Comparison of ENCODE assay signal across 9 cellular contexts in genomic region chr4:113584407-113585150, GRCh38.
DNase-seq lines count a peak whose midpoint lies in the region; ATAC-seq and TF ChIP-seq lines count a peak whose summit lies in the region.
"Had no signal": no experiment of that assay in that cellular context is flagged by ENCODE, and none has a peak within 500 bp of the region (broad histone marks: within the 10 kb centered on the region; RNA-seq: fewer than 3 reads in every experiment).

No MANE protein-coding gene starts in this region.

- H3K4me1 ChIP-seq in SK-N-SH (ENCODE audit: control insufficient read depth in 1 of 2, insufficient read depth in 2 of 2, low read depth in 1 of 2, low read length in 1 of 2) (peaks cover 0 to 14% of the 10 kb centered on the region in 2 experiments; a peak in 3 of 4 replicates), cardiac muscle cell (ENCODE audit: low read depth) (peaks cover 42% of the 10 kb centered on the region)

- CTCF ChIA-PET in SK-N-SH (lab: Yijun Ruan, JAX) = interaction anchor here (1.3 kb wide), 1 partner anchor 37 kb away, joined by 6 read pairs; no protein-coding TSS in a partner anchor
- CTCF ChIA-PET in activated CD8-positive, alpha-beta memory T cell treated with anti-CD3 and anti-CD28 coated beads, Interleukin-2, amount 10 ng/mL, durations not matched to agents 7 days and 5 days (lab: Charles Lee) = interaction anchor here (1.3 kb wide), 1 partner anchor 18 kb away, joined by 4 read pairs; no protein-coding TSS in a partner anchor

- H3K27ac Mint-ChIP-seq in activated CD8-positive, alpha-beta memory T cell treated with anti-CD3 and anti-CD28 coated beads, Interleukin-2, amount 10 ng/mL, durations not matched to agents 7 days and 5 days = no peak overlapping the region
- H3K27ac Mint-ChIP-seq: activated naive CD4-positive, alpha-beta T cell treated with anti-CD3 and anti-CD28 coated beads for 36 hours had no signal

- no peaks in the 10 kb centered on the region for H3K9me2 ChIP-seq in SK-N-SH

- H4K20me1 ChIP-seq in SK-N-SH (ENCODE audit: insufficient read depth) = peaks cover 3% of the 10 kb centered on the region; the same call in 1 of the 2 replicates

- H3K27me3 ChIP-seq in H7 (ENCODE audit: control insufficient read depth, insufficient read depth, low read length) (no peaks in the 10 kb centered on the region), SK-N-SH (ENCODE audit: insufficient read depth) (no peaks in the 10 kb centered on the region), cardiac muscle cell (no peaks in the 10 kb centered on the region)

- H3K27ac ChIP-seq in SK-N-SH (ENCODE audit: low read depth in 2 of 2, low read length in 1 of 2) (peak overlapping the region; percentile 67 to 86), cardiac muscle cell (peak overlapping the region; percentile 97)

- H3K9me3 ChIP-seq in SK-N-SH (no peaks in the 10 kb centered on the region), cardiac muscle cell (ENCODE audit: low read depth) (no peaks in the 10 kb centered on the region)

- H3K4me1 Mint-ChIP-seq in activated CD8-positive, alpha-beta memory T cell treated with anti-CD3 and anti-CD28 coated beads, Interleukin-2, amount 10 ng/mL, durations not matched to agents 7 days and 5 days = peaks cover 13% of the 10 kb centered on the region

- H3K4me3 ChIP-seq in H7 (ENCODE audit: insufficient read depth, low read depth, low read length) (no peak overlapping the region), SK-N-SH (ENCODE audit: low read depth in 2 of 2, low read length in 1 of 2) (no peak overlapping the region), cardiac muscle cell (no peak overlapping the region), skeletal muscle cell (ENCODE audit: low read depth, low read length) (no peak overlapping the region)

- TF ChIP-seq EP300 in SK-N-SH (IDR thresholded peaks at IDR 0.05; ENCODE audit: borderline replicate concordance in 1 of 2, low read depth in 1 of 2, low read length in 1 of 2) = peak in 1 of 2 experiments; percentile 40; a peak in 1 of 4 replicates

- H3F3A ChIP-seq in SK-N-SH (replicated peaks; ENCODE audit: insufficient read depth) = peaks cover 9% of the 10 kb centered on the region

- 35% methylated on average over 4 of the region's 4 CpGs for WGBS in SK-N-SH (ENCODE audit: low lambda C conversion rate)

- no peaks in the 10 kb centered on the region for H3K36me3 ChIP-seq in H7 (replicated peaks; ENCODE audit: control insufficient read depth, insufficient read depth, low read length)
- peaks cover 0 to 4% of the 10 kb centered on the region in 2 experiments for H3K36me3 ChIP-seq in SK-N-SH (replicated peaks in 1 of 2; ENCODE audit: control insufficient read depth in 1 of 2, insufficient read depth in 2 of 2, low read length in 1 of 2)
- H3K36me3 ChIP-seq in cardiac muscle cell = no peaks in the 10 kb centered on the region

- no peaks in the 10 kb centered on the region for H3K9me3 Mint-ChIP-seq in activated CD8-positive, alpha-beta memory T cell treated with anti-CD3 and anti-CD28 coated beads, Interleukin-2, amount 10 ng/mL, durations not matched to agents 7 days and 5 days (ENCODE audit: low read depth)
- H3K9me3 Mint-ChIP-seq: activated naive CD4-positive, alpha-beta T cell treated with anti-CD3 and anti-CD28 coated beads for 36 hours had no signal

- no peak overlapping the region for H2AFZ ChIP-seq in SK-N-SH (ENCODE audit: low read depth)

- no peaks in the 10 kb centered on the region for H3K27me3 Mint-ChIP-seq in activated CD8-positive, alpha-beta memory T cell treated with anti-CD3 and anti-CD28 coated beads, Interleukin-2, amount 10 ng/mL, durations not matched to agents 7 days and 5 days

- peak overlapping the region; percentile 53; the same call in 1 of the 2 replicates for H3K4me2 ChIP-seq in SK-N-SH

- peaks cover 7% of the 10 kb centered on the region for H3K36me3 Mint-ChIP-seq in activated CD8-positive, alpha-beta memory T cell treated with anti-CD3 and anti-CD28 coated beads, Interleukin-2, amount 10 ng/mL, durations not matched to agents 7 days and 5 days

- TF ChIP-seq CTCF in SK-N-SH (IDR thresholded peaks at IDR 0.05) (no peak), cardiac muscle cell (IDR thresholded peaks at IDR 0.05; ENCODE audit: low read depth, low read length) (no peak)

- DNase-seq in H7 = peak; percentile 4
- no peak for DNase-seq in SK-N-SH
- DNase-seq in cardiac muscle cell (ENCODE audit: low read depth in 1 of 2, low spot score in 1 of 2) = peak; percentile 49 to 74
- peak; percentile 67 for DNase-seq in skeletal muscle cell (ENCODE audit: low read depth)
- no peak for DNase-seq in activated CD8-positive, alpha-beta memory T cell treated with anti-CD3 and anti-CD28 coated beads, Interleukin-2, amount 10 ng/mL, durations not matched to agents 7 days and 5 days
- DNase-seq in NCI-H2227 treated with DMSO at 0.1 percent for 48 hours (lab: John Stamatoyannopoulos, UW) = no peak
- no peak for DNase-seq in hepatic stellate cell (ENCODE audit: low spot score)
- DNase-seq: activated naive CD4-positive, alpha-beta T cell treated with anti-CD3 and anti-CD28 coated beads for 36 hours had no signal

- no peak for TF ChIP-seq RAD21 in SK-N-SH (IDR thresholded peaks at IDR 0.05; ENCODE audit: low read length)

- H3K79me2 ChIP-seq in SK-N-SH (ENCODE audit: insufficient read depth) = peaks cover 9% of the 10 kb centered on the region; the same call in 1 of the 2 replicates

- H3K4me3 Mint-ChIP-seq in activated CD8-positive, alpha-beta memory T cell treated with anti-CD3 and anti-CD28 coated beads, Interleukin-2, amount 10 ng/mL, durations not matched to agents 7 days and 5 days = no peak overlapping the region
- H3K4me3 Mint-ChIP-seq: activated naive CD4-positive, alpha-beta T cell treated with anti-CD3 and anti-CD28 coated beads for 36 hours had no signal

- no peak overlapping the region for H3K9ac ChIP-seq in SK-N-SH

- POLR2A ChIA-PET in SK-N-SH (lab: Yijun Ruan, JAX) = no interaction called here

- ATAC-seq in HG03460 (IDR thresholded peaks at IDR 0.05; ENCODE audit: unreplicated experiment) = no peak
- no peak for ATAC-seq in activated CD8-positive, alpha-beta memory T cell treated with anti-CD3 and anti-CD28 coated beads, Interleukin-2, amount 10 ng/mL, durations not matched to agents 7 days and 5 days

TF ChIP-seq in SK-N-SH, 30 proteins besides CTCF, POLR2A, EP300 and RAD21 (continues in another document):
- TF ChIP-seq ZBTB33 (IDR thresholded peaks at IDR 0.05; ENCODE audit: borderline replicate concordance, low read depth) = no peak
- TF ChIP-seq RXRA (IDR thresholded peaks at IDR 0.05; ENCODE audit: borderline replicate concordance, low read depth) = no peak
- TF ChIP-seq JUND (IDR thresholded peaks at IDR 0.05) = peak; percentile 73
- TF ChIP-seq RCOR1 (IDR thresholded peaks at IDR 0.05; ENCODE audit: low read length) = no peak
- TF ChIP-seq SMC3 (IDR thresholded peaks at IDR 0.05; ENCODE audit: low read depth, low read length) = no peak
- peak; percentile 65; the same call in 1 of the 2 replicates for TF ChIP-seq FOSL2 (IDR thresholded peaks at IDR 0.05; ENCODE audit: borderline replicate concordance, low read depth)
- TF ChIP-seq MAX (IDR thresholded peaks at IDR 0.05; ENCODE audit: low read depth) = no peak
- TF ChIP-seq TCF12 (IDR thresholded peaks at IDR 0.05) = peak; percentile 64; the same call in 1 of the 2 replicates
- 0 out of 2 replicates have a peak, but pooled peaks have one; percentile 16 for TF ChIP-seq REST (IDR thresholded peaks at IDR 0.05; ENCODE audit: low read depth, low read length)
- TF ChIP-seq GABPA (IDR thresholded peaks at IDR 0.05; ENCODE audit: low read depth) = no peak
- peak; percentile 9; the same call in 1 of the 2 replicates for TF ChIP-seq NFIC (IDR thresholded peaks at IDR 0.05; ENCODE audit: borderline replicate concordance)

Comparison
In these comparisons a context has a peak if more than half of its experiments do, and no peak if none do; other contexts are left out.
1. DNase-seq: peak in H7 (single experiment), cardiac muscle cell (2 of 2) and skeletal muscle cell (single experiment); none in SK-N-SH (single experiment), activated CD8-positive, alpha-beta memory T cell treated with anti-CD3 and anti-CD28 coated beads, Interleukin-2, amount 10 ng/mL, durations not matched to agents 7 days and 5 days (single experiment), NCI-H2227 treated with DMSO at 0.1 percent for 48 hours (single experiment) and hepatic stellate cell (single experiment).